Comparison of ENCODE assay signal across 23 cellular contexts in the genomic region with DNA sequence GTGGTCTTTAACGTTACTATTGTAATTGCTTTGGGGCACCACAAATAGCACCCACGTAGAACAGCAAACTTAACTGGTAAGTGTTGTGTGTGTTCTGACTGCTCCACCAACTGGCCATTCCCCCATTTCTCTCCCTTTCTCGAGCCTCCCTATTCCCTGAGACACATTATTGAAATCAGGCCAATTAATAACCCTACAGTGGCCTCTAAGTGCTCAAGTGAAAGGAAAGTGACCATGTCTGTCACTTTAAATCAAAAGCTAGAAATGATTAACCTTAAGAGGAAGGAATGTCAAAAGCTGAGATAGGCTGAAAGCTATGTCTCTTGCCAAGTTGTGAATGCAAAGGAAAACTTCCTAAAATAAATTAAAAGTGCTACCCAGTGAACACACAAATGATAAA. TPM values are rescaled to one million over a fixed set of nuclear protein-coding genes. Genes with fewer than 3 reads are reported as not detected.
DNase-seq lines count a peak whose midpoint lies in the region; ATAC-seq and TF ChIP-seq lines count a peak whose summit lies in the region.
"Had no signal": no experiment of that assay in that cellular context is flagged by ENCODE, and none has a peak within 500 bp of the region (broad histone marks: within the 10 kb centered on the region; RNA-seq: fewer than 3 reads in every experiment).

No MANE protein-coding gene starts in this region.

- H3K9ac ChIP-seq in SK-N-MC (ENCODE audit: insufficient read length) = no peak overlapping the region

- H3K27ac ChIP-seq in 22Rv1 (peak overlapping the region; percentile 59), SK-N-MC (peak overlapping the region; percentile 19; the same call in 1 of the 2 replicates), right cardiac atrium (ENCODE audit: low read length) (peak overlapping the region; percentile 38)
- H3K27ac ChIP-seq: ascending aorta, SJSA1 had no signal

- H3K4me3 ChIP-seq in SK-N-MC (no peak overlapping the region), right cardiac atrium (ENCODE audit: low read length) (no peak overlapping the region)
- H3K4me3 ChIP-seq: ascending aorta, GM12878, HAP-1, SJSA1 had no signal

- H3K36me3 Mint-ChIP-seq in nephron (ENCODE audit: low read depth) = no peaks in the 10 kb centered on the region
- H3K36me3 Mint-ChIP-seq in activated CD4-positive, alpha-beta T cell treated with anti-CD3 and anti-CD28 coated beads, Interleukin-2, amount 10 ng/mL, durations not matched to agents 7 days and 5 days (ENCODE audit: low read depth) = no peaks in the 10 kb centered on the region
- H3K36me3 Mint-ChIP-seq: stimulated activated naive B cell treated with anti-CD40 and anti-IgM and Interleukin-4, amounts not matched to agents 10 μg/mL and 1 μg/mL and 100 μg/mL, for 72 hours had no signal

- POLR2A ChIA-PET in activated CD4-positive, alpha-beta T cell treated with anti-CD3 and anti-CD28 coated beads, Interleukin-2, amount 10 ng/mL, durations not matched to agents 7 days and 5 days (lab: Charles Lee) = interaction anchor here (0.6 kb wide), 1 partner anchor 194 kb away, joined by 4 read pairs; no protein-coding TSS in a partner anchor

- no peak for TF ChIP-seq CTCF in 22Rv1 (IDR thresholded peaks at IDR 0.05)
- TF ChIP-seq CTCF in nephron (IDR thresholded peaks at IDR 0.05; ENCODE audit: unreplicated experiment in 3 of 3) = no peak

- no peaks in the 10 kb centered on the region for H3K36me3 ChIP-seq in SK-N-MC (ENCODE audit: insufficient read depth, low read length)
- H3K36me3 ChIP-seq: ascending aorta, HAP-1, SJSA1 had no signal

- intact Hi-C loops in right cardiac atrium (cut with DNase I) = no loop called here

- H3K27ac Mint-ChIP-seq in nephron = peak overlapping the region; percentile 55 to 86 (median 73)
- H3K27ac Mint-ChIP-seq in activated CD4-positive, alpha-beta T cell treated with anti-CD3 and anti-CD28 coated beads, Interleukin-2, amount 10 ng/mL, durations not matched to agents 7 days and 5 days = no peak overlapping the region
- H3K27ac Mint-ChIP-seq: activated B cell treated with CpG ODN at 0.5 μM for 24 hours; activated CD4-positive, alpha-beta memory T cell treated with anti-CD3 and anti-CD28 coated beads, Interleukin-2, amount 10 ng/mL, durations not matched to agents 7 days and 5 days; activated naive CD4-positive, alpha-beta T cell treated with anti-CD3 and anti-CD28 coated beads, Interleukin-2, amount 50 U/mL, for 24 hours; stimulated activated naive B cell treated with anti-CD40 and anti-IgM and Interleukin-4, amounts not matched to agents 10 μg/mL and 1 μg/mL and 100 μg/mL, for 72 hours had no signal

- CTCF ChIA-PET in activated CD4-positive, alpha-beta T cell treated with anti-CD3 and anti-CD28 coated beads, Interleukin-2, amount 10 ng/mL, durations not matched to agents 7 days and 5 days (lab: Charles Lee) = interaction anchor here (0.8 to 1.3 kb wide), 3 partner anchors 9 to 321 kb away, joined by 3 to 6 read pairs (median 3); no protein-coding TSS in a partner anchor

- peak in 1 of 2 donors; percentile 62 for ATAC-seq in right cardiac atrium
- no peak for ATAC-seq in GM21447 (IDR thresholded peaks at IDR 0.05; ENCODE audit: unreplicated experiment)
- ATAC-seq: activated T-cell treated with anti-CD3 and anti-CD28 coated beads, Interleukin-2, amount 50 U/mL, for 4 hours; GM12878; sciatic nerve; stimulated activated naive B cell treated with anti-CD40 and anti-IgM and Interleukin-4, amounts not matched to agents 10 μg/mL and 1 μg/mL and 100 μg/mL, for 72 hours had no signal

- peaks cover 3% of the 10 kb centered on the region for H3K27me3 Mint-ChIP-seq in nephron (ENCODE audit: low read depth)
- no peaks in the 10 kb centered on the region for H3K27me3 Mint-ChIP-seq in activated CD4-positive, alpha-beta T cell treated with anti-CD3 and anti-CD28 coated beads, Interleukin-2, amount 10 ng/mL, durations not matched to agents 7 days and 5 days
- H3K27me3 Mint-ChIP-seq: activated B cell treated with CpG ODN at 0.5 μM for 24 hours; activated CD4-positive, alpha-beta memory T cell treated with anti-CD3 and anti-CD28 coated beads, Interleukin-2, amount 10 ng/mL, durations not matched to agents 7 days and 5 days; activated naive CD4-positive, alpha-beta T cell treated with anti-CD3 and anti-CD28 coated beads, Interleukin-2, amount 50 U/mL, for 24 hours had no signal

- no peaks in the 10 kb centered on the region for H3K27me3 ChIP-seq in right cardiac atrium (ENCODE audit: control insufficient read depth, insufficient read depth)
- H3K27me3 ChIP-seq: ascending aorta, SJSA1 had no signal

- H3K9me3 ChIP-seq in SK-N-MC (ENCODE audit: low read depth, low read length) = no peaks in the 10 kb centered on the region
- H3K9me3 ChIP-seq in right cardiac atrium (ENCODE audit: control insufficient read depth, low read length) = no peaks in the 10 kb centered on the region
- H3K9me3 ChIP-seq: ascending aorta, HAP-1, SJSA1 had no signal

- H3K4me1 Mint-ChIP-seq in nephron = peaks cover 24% of the 10 kb centered on the region
- H3K4me1 Mint-ChIP-seq in activated CD4-positive, alpha-beta T cell treated with anti-CD3 and anti-CD28 coated beads, Interleukin-2, amount 10 ng/mL, durations not matched to agents 7 days and 5 days = peaks cover 3% of the 10 kb centered on the region

- H3K9me3 Mint-ChIP-seq in nephron = no peaks in the 10 kb centered on the region
- no peaks in the 10 kb centered on the region for H3K9me3 Mint-ChIP-seq in activated CD4-positive, alpha-beta T cell treated with anti-CD3 and anti-CD28 coated beads, Interleukin-2, amount 10 ng/mL, durations not matched to agents 7 days and 5 days
- H3K9me3 Mint-ChIP-seq: activated B cell treated with CpG ODN at 0.5 μM for 24 hours; activated CD4-positive, alpha-beta memory T cell treated with anti-CD3 and anti-CD28 coated beads, Interleukin-2, amount 10 ng/mL, durations not matched to agents 7 days and 5 days; activated naive CD4-positive, alpha-beta T cell treated with anti-CD3 and anti-CD28 coated beads, Interleukin-2, amount 50 U/mL, for 24 hours; activated T-cell treated with anti-CD3 and anti-CD28 coated beads, Interleukin-2, amount 50 U/mL, for 4 hours; stimulated activated naive B cell treated with anti-CD40 and anti-IgM and Interleukin-4, amounts not matched to agents 10 μg/mL and 1 μg/mL and 100 μg/mL, for 72 hours had no signal

- no peak for DNase-seq in SK-N-MC (ENCODE audit: low read depth, low spot score)
- DNase-seq in right cardiac atrium = no peak
- no peak for DNase-seq in DMS 273 treated with DMSO at 0.1 percent for 48 hours (lab: John Stamatoyannopoulos, UW)
- no peak for DNase-seq in NAMALWA (ENCODE audit: low spot score)
- DNase-seq in activated CD4-positive, alpha-beta T cell treated with anti-CD3 and anti-CD28 coated beads, Interleukin-2, amount 10 ng/mL, durations not matched to agents 7 days and 5 days = no peak
- DNase-seq: activated B cell treated with CpG ODN at 0.5 μM for 24 hours; activated CD4-positive, alpha-beta memory T cell treated with anti-CD3 and anti-CD28 coated beads, Interleukin-2, amount 10 ng/mL, durations not matched to agents 7 days and 5 days; activated T-cell treated with anti-CD3 and anti-CD28 coated beads, Interleukin-2, amount 50 U/mL, for 4 hours; C1 segment of cervical spinal cord; islet precursor cell; NCI-H1436; NCI-H748 treated with DMSO at 0.1 percent for 48 hours; OCI-M1; stimulated activated naive B cell treated with anti-CD40 and anti-IgM and Interleukin-4, amounts not matched to agents 10 μg/mL and 1 μg/mL and 100 μg/mL, for 72 hours had no signal

- WGBS in right cardiac atrium = 32% methylated on average over 3 of the region's 3 CpGs

- H3K4me1 ChIP-seq in right cardiac atrium (ENCODE audit: control insufficient read depth, insufficient read depth, low read length) = peaks cover 6% of the 10 kb centered on the region
- H3K4me1 ChIP-seq: SJSA1 had no signal

- H3K4me3 Mint-ChIP-seq in nephron = peak overlapping the region in 1 of 3 experiments; percentile 18
- H3K4me3 Mint-ChIP-seq in activated CD4-positive, alpha-beta T cell treated with anti-CD3 and anti-CD28 coated beads, Interleukin-2, amount 10 ng/mL, durations not matched to agents 7 days and 5 days = no peak overlapping the region
- H3K4me3 Mint-ChIP-seq: activated B cell treated with CpG ODN at 0.5 μM for 24 hours; activated CD4-positive, alpha-beta memory T cell treated with anti-CD3 and anti-CD28 coated beads, Interleukin-2, amount 10 ng/mL, durations not matched to agents 7 days and 5 days; activated naive CD4-positive, alpha-beta T cell treated with anti-CD3 and anti-CD28 coated beads, Interleukin-2, amount 50 U/mL, for 24 hours; activated T-cell treated with anti-CD3 and anti-CD28 coated beads, Interleukin-2, amount 50 U/mL, for 4 hours; stimulated activated naive B cell treated with anti-CD40 and anti-IgM and Interleukin-4, amounts not matched to agents 10 μg/mL and 1 μg/mL and 100 μg/mL, for 72 hours had no signal

RNA-seq across cellular contexts. Expression of gene PPP1R13B, which starts 22.3 kb away (rescaled TPM):
- 100 to 1,000 TPM; 102 to 158 (median 117) TPM for total RNA-seq in right cardiac atrium
- polyA plus RNA-seq in right cardiac atrium = 50.1 TPM
- total RNA-seq in activated CD4-positive, alpha-beta T cell treated with anti-CD3 and anti-CD28 coated beads, Interleukin-2, amount 10 ng/mL, durations not matched to agents 7 days and 5 days = 10 to 100 TPM; 11.6 to 12.0 TPM

Comparison
In these comparisons a context has a peak if more than half of its experiments do, and no peak if none do; other contexts are left out.
1. RNA of gene PPP1R13B, which starts 22.3 kb away (total RNA-seq): 102 to 158 TPM in right cardiac atrium; 11.6 to 12.0 TPM in activated CD4-positive, alpha-beta T cell treated with anti-CD3 and anti-CD28 coated beads, Interleukin-2, amount 10 ng/mL, durations not matched to agents 7 days and 5 days; every median in the first group is over 4 times any median in the second.
2. Peak in every context shown above with its lines, with median percentiles within 50 percentile points of each other: H3K27ac ChIP-seq.